1 cellular context compared by ENCODE assay signal in genomic region chr17:39461911-39462641, GRCh38.
TF ChIP-seq lines count a peak whose summit lies in the region.

No MANE protein-coding gene starts in this region.

TF ChIP-seq in IMR-90, 13 proteins besides CTCF, POLR2A, EP300 and RAD21:
- TF ChIP-seq CHD1 (IDR thresholded peaks at IDR 0.05; ENCODE audit: low read depth, low read length), result no peak
- TF ChIP-seq MXI1 (IDR thresholded peaks at IDR 0.05; ENCODE audit: borderline replicate concordance, low read depth, low read length), result 0 out of 2 replicates have a peak, but pooled peaks have one; percentile 3
- no peak for TF ChIP-seq ELK1 (IDR thresholded peaks at IDR 0.05; ENCODE audit: borderline replicate concordance, low read depth, low read length)
- no peak for TF ChIP-seq FOS (IDR thresholded peaks at IDR 0.05; ENCODE audit: low read depth, low read length)
- TF ChIP-seq MAZ (IDR thresholded peaks at IDR 0.05; ENCODE audit: borderline replicate concordance, low read depth, low read length), result no peak
- TF ChIP-seq SMC3 (IDR thresholded peaks at IDR 0.05; ENCODE audit: low read depth, low read length), result no peak
